1 cellular context compared by ENCODE assay signal in genomic region chr12:51388826-51389225, GRCh38.
TF ChIP-seq lines count a peak whose summit lies in the region.

No MANE protein-coding gene starts in this region.

TF ChIP-seq in GM23338, 12 proteins besides CTCF, POLR2A, EP300 and RAD21:
- TF ChIP-seq ZNF462 (CRISPR knock-in tag; IDR thresholded peaks at IDR 0.05) = no peak
- TF ChIP-seq REST (IDR thresholded peaks at IDR 0.05; ENCODE audit: unreplicated experiment) = no peak
- no peak for TF ChIP-seq STAT1 (IDR thresholded peaks at IDR 0.05; ENCODE audit: unreplicated experiment)
- TF ChIP-seq EZH2phosphoT487 (IDR thresholded peaks at IDR 0.05; ENCODE audit: unreplicated experiment) = no peak
- TF ChIP-seq CREB1 (CRISPR knock-in tag; IDR thresholded peaks at IDR 0.05; ENCODE audit: low read depth) = no peak
- no peak for TF ChIP-seq ZNF331 (CRISPR knock-in tag; IDR thresholded peaks at IDR 0.05; ENCODE audit: low read depth)
- no peak for TF ChIP-seq ZNF114 (CRISPR knock-in tag; IDR thresholded peaks at IDR 0.05)
- TF ChIP-seq NANOG (IDR thresholded peaks at IDR 0.05; ENCODE audit: borderline replicate concordance) = no peak
- no peak for TF ChIP-seq POLR2AphosphoS5 (IDR thresholded peaks at IDR 0.05; ENCODE audit: low read depth)
- TF ChIP-seq ETS1 (IDR thresholded peaks at IDR 0.05) = no peak
- no peak for TF ChIP-seq JUNB (IDR thresholded peaks at IDR 0.05; ENCODE audit: unreplicated experiment)
- no peak for TF ChIP-seq EZH2 (IDR thresholded peaks at IDR 0.05; ENCODE audit: low read depth, unreplicated experiment)
